ENCODE assay signal across 19 cellular contexts in genomic region chr6:73548458-73549446, GRCh38. TPM values are rescaled to one million over a fixed set of nuclear protein-coding genes. Genes with fewer than 3 reads are reported as not detected.
DNase-seq lines count a peak whose midpoint lies in the region; ATAC-seq and TF ChIP-seq lines count a peak whose summit lies in the region.
"Had no signal": no experiment of that assay in that cellular context is flagged by ENCODE, and none has a peak within 500 bp of the region (broad histone marks: within the 10 kb centered on the region; RNA-seq: fewer than 3 reads in every experiment).

No MANE protein-coding gene starts in this region.

- no peak overlapping the region for H3K27ac Mint-ChIP-seq in stimulated activated memory B cell treated with anti-CD40 and anti-IgM and Interleukin-4, amounts not matched to agents 10 μg/mL and 1 μg/mL and 100 μg/mL, for 72 hours
- H3K27ac Mint-ChIP-seq: CD4-positive, alpha-beta memory T cell had no signal

- CTCF ChIA-PET in HCT116 (lab: Charles Lee) = no interaction called here

- H3K79me2 ChIP-seq in HCT116 (ENCODE audit: insufficient read depth, low read length) (no peaks in the 10 kb centered on the region), OCI-LY3 (ENCODE audit: low read length) (no peaks in the 10 kb centered on the region)

- no peak overlapping the region for H3K9ac ChIP-seq in HCT116 (ENCODE audit: low read length)
- H3K9ac ChIP-seq in OCI-LY3 (ENCODE audit: low read length) = no peak overlapping the region
- H3K9ac ChIP-seq: KMS-11 had no signal

- H3K4me3 Mint-ChIP-seq in stimulated activated memory B cell treated with anti-CD40 and anti-IgM and Interleukin-4, amounts not matched to agents 10 μg/mL and 1 μg/mL and 100 μg/mL, for 72 hours = no peak overlapping the region
- H3K4me3 Mint-ChIP-seq: CD4-positive, alpha-beta memory T cell had no signal

- POLR2A ChIA-PET in HCT116 (lab: Charles Lee) = interaction anchor here (1.2 to 1.4 kb wide), 2 partner anchors 26 to 29 kb away, joined by 3 to 9 read pairs; no protein-coding TSS in a partner anchor

- RAD21 ChIA-PET in HCT116 (lab: Charles Lee; ENCODE audit: low non-redundant PET in 1 of 2, low total read pairs in 2 of 2, uncharacterized antibody in 2 of 2, unreplicated experiment in 2 of 2) = no interaction called here

- H3K9me3 ChIP-seq in HCT116 (ENCODE audit: control insufficient read depth in 1 of 2, insufficient read depth in 1 of 2, low read depth in 1 of 2, low read length in 2 of 2) = no peaks in the 10 kb centered on the region
- no peaks in the 10 kb centered on the region for H3K9me3 ChIP-seq in OCI-LY3 (ENCODE audit: insufficient read depth, low read length)
- H3K9me3 ChIP-seq: BE2C, MG63, SJSA1 had no signal

- H3K4me2 ChIP-seq in HCT116 (ENCODE audit: low read length) = no peak overlapping the region
- H3K4me2 ChIP-seq in OCI-LY3 (ENCODE audit: low read length) = no peak overlapping the region
- H3K4me2 ChIP-seq: KMS-11 had no signal

- no peaks in the 10 kb centered on the region for H4K20me1 ChIP-seq in HCT116 (ENCODE audit: insufficient read depth)
- no peaks in the 10 kb centered on the region for H4K20me1 ChIP-seq in OCI-LY3 (ENCODE audit: insufficient read depth, low read length)

- H3K27ac ChIP-seq in HCT116 (ENCODE audit: low read depth, low read length) = no peak overlapping the region
- H3K27ac ChIP-seq in OCI-LY3 (ENCODE audit: low read length) = no peak overlapping the region
- H3K27ac ChIP-seq in foreskin keratinocyte = no peak overlapping the region
- H3K27ac ChIP-seq: KMS-11, SJSA1 had no signal

- intact Hi-C loops in HCT116 (cut with micrococcal nuclease) = no loop called here

- TF ChIP-seq CTCF in HCT116 (IDR thresholded peaks at IDR 0.05 in 2 of 3, conservative IDR thresholded peaks at IDR 0.05 in 1 of 3; ENCODE audit: borderline replicate concordance in 1 of 3, insufficient read depth in 1 of 3, low read depth in 2 of 3, low read length in 2 of 3) = no peak
- TF ChIP-seq CTCF in OCI-LY3 (IDR thresholded peaks at IDR 0.05; ENCODE audit: low read depth, low read length) = peak; percentile 38
- peak; percentile 8 for TF ChIP-seq CTCF in foreskin keratinocyte (conservative IDR thresholded peaks at IDR 0.05)
- peak; percentile 23 for TF ChIP-seq CTCF in retinal pigment epithelial cell (conservative IDR thresholded peaks at IDR 0.05; ENCODE audit: low read depth, low read length)

- H3K9me3 Mint-ChIP-seq in stimulated activated memory B cell treated with anti-CD40 and anti-IgM and Interleukin-4, amounts not matched to agents 10 μg/mL and 1 μg/mL and 100 μg/mL, for 72 hours = no peaks in the 10 kb centered on the region

- BruUV-seq in HCT116 (replicated peaks; lab: Mats Ljungman, UMichigan) = no TSS peak

- H3K4me1 Mint-ChIP-seq in stimulated activated memory B cell treated with anti-CD40 and anti-IgM and Interleukin-4, amounts not matched to agents 10 μg/mL and 1 μg/mL and 100 μg/mL, for 72 hours = peaks cover 10% of the 10 kb centered on the region
- H3K4me1 Mint-ChIP-seq: CD4-positive, alpha-beta memory T cell had no signal

- H2AFZ ChIP-seq in HCT116 (ENCODE audit: low read depth, low read length, poor library complexity, severe bottlenecking) (no peak overlapping the region), OCI-LY3 (ENCODE audit: low read depth, low read length) (no peak overlapping the region)

- ATAC-seq in HCT116 (peak; percentile 31; the same call in 1 of the 2 replicates), foreskin keratinocyte (no peak)
- no peak for ATAC-seq in stimulated activated memory B cell treated with anti-CD40 and anti-IgM and Interleukin-4, amounts not matched to agents 10 μg/mL and 1 μg/mL and 100 μg/mL, for 72 hours

- H3K4me3 ChIP-seq in HCT116 (replicated peaks in 1 of 2; ENCODE audit: low read depth in 1 of 2, low read length in 2 of 2) (no peak overlapping the region), OCI-LY3 (ENCODE audit: low read length) (no peak overlapping the region), retinal pigment epithelial cell (ENCODE audit: low read length) (no peak overlapping the region), H7 (ENCODE audit: insufficient read depth, low read depth, low read length) (no peak overlapping the region)
- H3K4me3 ChIP-seq: MG63, SJSA1 had no signal

- H3K36me3 ChIP-seq in HCT116 (ENCODE audit: control insufficient read depth in 1 of 2, insufficient read depth in 2 of 2, low read length in 2 of 2) (no peaks in the 10 kb centered on the region), OCI-LY3 (replicated peaks; ENCODE audit: low read depth, low read length) (no peaks in the 10 kb centered on the region), H7 (replicated peaks; ENCODE audit: control insufficient read depth, insufficient read depth, low read length) (no peaks in the 10 kb centered on the region)
- H3K36me3 ChIP-seq: BE2C, MG63, SJSA1 had no signal

- DNase-seq in HCT116 (ENCODE audit: low read depth, low spot score) = no peak
- no peak for DNase-seq in foreskin keratinocyte
- no peak for DNase-seq in retinal pigment epithelial cell (ENCODE audit: low read depth)
- DNase-seq in SW480 (ENCODE audit: low spot score) = no peak
- no peak for DNase-seq in H7
- DNase-seq in NCI-H1048 (lab: John Stamatoyannopoulos, UW) = no peak
- DNase-seq: BE2C; CD4-positive, alpha-beta memory T cell; DMS79; MG63; NCI-H1105; NCI-H187; NCI-H345; NCI-H69; NK-92 treated with Interleukin-12 subunit alpha and Interleukin-12 subunit beta, amount 100 ng/mL, for 24 hours had no signal

- no peak for TF ChIP-seq RAD21 in HCT116 (IDR thresholded peaks at IDR 0.05; ENCODE audit: low read depth)

- H3K27me3 ChIP-seq in HCT116 (ENCODE audit: insufficient read depth, low read length) = no peaks in the 10 kb centered on the region
- H3K27me3 ChIP-seq in OCI-LY3 (ENCODE audit: low read depth, low read length) = no peaks in the 10 kb centered on the region
- H3K27me3 ChIP-seq in foreskin keratinocyte = no peaks in the 10 kb centered on the region
- no peaks in the 10 kb centered on the region for H3K27me3 ChIP-seq in H7 (ENCODE audit: control insufficient read depth, insufficient read depth, low read length)
- H3K27me3 ChIP-seq: BE2C, MG63, SJSA1 had no signal

- H3K36me3 Mint-ChIP-seq in stimulated activated memory B cell treated with anti-CD40 and anti-IgM and Interleukin-4, amounts not matched to agents 10 μg/mL and 1 μg/mL and 100 μg/mL, for 72 hours = peaks cover 6% of the 10 kb centered on the region
- H3K36me3 Mint-ChIP-seq: CD4-positive, alpha-beta memory T cell had no signal

- no peak for TF ChIP-seq POLR2A in HCT116 (IDR thresholded peaks at IDR 0.05; ENCODE audit: borderline replicate concordance, extremely low read depth, insufficient read depth, insufficient read length)

- no peaks in the 10 kb centered on the region for H3K9me2 ChIP-seq in HCT116 (ENCODE audit: insufficient read depth)

- H3K4me1 ChIP-seq in HCT116 (ENCODE audit: control insufficient read depth in 1 of 2, insufficient read depth in 2 of 2, low read length in 2 of 2) (peaks cover 5 to 15% of the 10 kb centered on the region in 2 experiments; a peak in 3 of 4 replicates), OCI-LY3 (ENCODE audit: low read length) (no peaks in the 10 kb centered on the region), foreskin keratinocyte (no peaks in the 10 kb centered on the region)
- H3K4me1 ChIP-seq: BE2C, SJSA1 had no signal

- no peaks in the 10 kb centered on the region for H3K27me3 Mint-ChIP-seq in stimulated activated memory B cell treated with anti-CD40 and anti-IgM and Interleukin-4, amounts not matched to agents 10 μg/mL and 1 μg/mL and 100 μg/mL, for 72 hours
- H3K27me3 Mint-ChIP-seq: CD4-positive, alpha-beta memory T cell had no signal

TF ChIP-seq in HCT116, 20 proteins besides CTCF, POLR2A, EP300 and RAD21:
- TF ChIP-seq SRF (IDR thresholded peaks at IDR 0.05; ENCODE audit: low read depth) = no peak
- TF ChIP-seq TCF7L2 (IDR thresholded peaks at IDR 0.05; ENCODE audit: borderline replicate concordance, extremely low read depth, insufficient read depth, insufficient read length) = no peak
- TF ChIP-seq ZFX (IDR thresholded peaks at IDR 0.05) = no peak
- no peak for TF ChIP-seq ELF1 (IDR thresholded peaks at IDR 0.05; ENCODE audit: borderline replicate concordance, low read depth)
- no peak for TF ChIP-seq SP1 (IDR thresholded peaks at IDR 0.05; ENCODE audit: low read depth)
- TF ChIP-seq JUND (IDR thresholded peaks at IDR 0.05) = no peak

RNA-seq across cellular contexts. Expression of gene EEF1A1, which starts 27.9 kb away (rescaled TPM):
- 12,560 TPM for total RNA-seq in HCT116 (2021; ENCODE audit: unreplicated experiment)
- 13,732 and 15,309 TPM in 2 replicates for polyA plus RNA-seq in HCT116 (2012)
- 9,274 and 10,317 TPM in 2 replicates for total RNA-seq in foreskin keratinocyte
- polyA plus RNA-seq in foreskin keratinocyte = 7,427 and 7,429 TPM in 2 replicates
- 12,173 and 12,318 TPM in 2 replicates for total RNA-seq in H7 (2014; rRNA removed; shearing (Covaris generic))

Comparison
In these comparisons a context has a peak if more than half of its experiments do, and no peak if none do; other contexts are left out.
1. CTCF ChIP-seq: peak in OCI-LY3 (single experiment), foreskin keratinocyte (single experiment) and retinal pigment epithelial cell (single experiment); none in HCT116 (0 of 3).